ENCODE assay signal across 17 cellular contexts in the genomic region with DNA sequence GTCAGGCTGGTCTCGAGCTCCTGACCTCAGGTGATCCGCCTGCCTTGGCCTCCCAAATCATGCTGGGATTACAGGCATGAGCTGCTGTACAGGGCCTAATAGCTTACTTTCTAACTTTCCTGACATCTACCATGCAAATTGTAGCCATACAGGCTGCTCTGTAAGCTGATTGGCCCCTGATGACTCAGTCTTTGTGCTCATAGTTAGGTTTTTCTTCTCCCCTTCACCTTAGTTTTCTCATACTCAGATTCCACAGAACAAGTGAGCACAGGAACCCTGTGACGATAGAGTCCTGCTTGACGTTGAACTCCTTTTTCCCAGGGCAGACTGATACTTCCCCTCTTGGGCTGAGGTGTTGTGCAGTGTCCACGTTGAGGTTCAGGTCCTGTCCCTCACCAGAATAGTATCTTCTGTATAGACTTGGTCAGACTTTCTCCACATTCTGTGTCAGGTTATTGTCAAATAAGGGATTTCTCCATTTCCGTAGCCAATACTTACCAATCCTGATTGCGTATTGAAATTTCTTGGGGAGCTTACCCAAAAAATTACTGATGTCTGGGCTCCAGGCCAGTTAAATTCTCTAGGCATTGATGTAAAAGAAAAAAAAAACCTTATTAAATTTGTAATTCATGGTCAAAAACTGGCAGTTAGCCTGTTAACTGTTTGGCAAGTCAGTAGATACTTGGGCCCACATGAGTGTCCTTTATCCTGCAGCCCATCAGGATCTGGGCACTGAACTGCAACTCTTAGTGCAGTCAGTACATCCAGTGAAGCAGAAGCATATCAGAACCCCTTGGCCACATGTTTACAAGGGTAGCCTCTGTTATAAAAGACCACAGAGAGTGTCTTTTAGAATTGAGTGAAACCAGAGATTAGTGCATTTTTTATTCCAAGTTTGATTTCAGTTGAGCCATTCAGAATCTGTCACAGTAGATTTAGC.
DNase-seq lines count a peak whose midpoint lies in the region; ATAC-seq and TF ChIP-seq lines count a peak whose summit lies in the region.
"Had no signal": no experiment of that assay in that cellular context is flagged by ENCODE, and none has a peak within 500 bp of the region (broad histone marks: within the 10 kb centered on the region; RNA-seq: fewer than 3 reads in every experiment).

No MANE protein-coding gene starts in this region.

- H3K9ac ChIP-seq in H9 (ENCODE audit: extremely low read depth, insufficient read length, low read length), result no peak overlapping the region
- no peak overlapping the region for H3K9ac ChIP-seq in endodermal cell (ENCODE audit: extremely low read depth, low read length, poor library complexity, severe bottlenecking)
- H3K9ac ChIP-seq: BLaER1, GM23248 had no signal

- H4K91ac ChIP-seq in H9 (ENCODE audit: insufficient read length, low read depth, low read length), result no peak overlapping the region

- H3K4me1 Mint-ChIP-seq in CD4-positive, CD25-positive, alpha-beta regulatory T cell, result peaks cover 8 to 20% (median 10%) of the 10 kb centered on the region in 4 donors
- H3K4me1 Mint-ChIP-seq in H9, result peaks cover 23 to 25% of the 10 kb centered on the region in 2 experiments
- H3K4me1 Mint-ChIP-seq in endodermal cell, result peaks cover 1% of the 10 kb centered on the region
- H3K4me1 Mint-ChIP-seq in HFFc6 (ENCODE audit: low read depth), result peaks cover 16% of the 10 kb centered on the region

- no peak overlapping the region for H2BK12ac ChIP-seq in H9 (ENCODE audit: insufficient read length, low read depth, low read length)

- H4K5ac ChIP-seq in H9 (ENCODE audit: insufficient read length, low read depth, low read length), result no peak overlapping the region

- WGBS in H9 (ENCODE audit: extremely low coverage, insufficient read length, low lambda C conversion rate), result no CpG with 5 or more reads among the region's 7 CpGs
- WGBS in endodermal cell (ENCODE audit: insufficient coverage in 1 of 2, insufficient read length in 1 of 2), 2 experiments, result 93 to 95% methylated on average over 5 to 7 of the region's 7 CpGs

- H3K79me2 ChIP-seq in H9 (ENCODE audit: insufficient read depth, low read length), result no peaks in the 10 kb centered on the region; the same call in 1 of the 2 replicates

- DNase-seq in CD4-positive, CD25-positive, alpha-beta regulatory T cell, result no peak
- DNase-seq in H9, result no peak
- DNase-seq in endodermal cell, result no peak
- peak; percentile 35 for DNase-seq in medulla oblongata (ENCODE audit: extremely low spot score)
- no peak for DNase-seq in T-helper 1 cell
- no peak for DNase-seq in HFFc6
- no peak for DNase-seq in stimulated activated CD4-positive, alpha-beta T cell treated with anti-CD3 and anti-CD28 coated beads, Interleukin-12 subunit alpha, Interleukin-12 subunit beta, amount 100 ng/mL, for 4 hours
- DNase-seq: activated naive CD4-positive, alpha-beta T cell; brain microvascular endothelial cell; DND-41; GM23248; lower lobe of right lung; NCI-H146; NCI-H524; OCI-M1 had no signal

- no peak overlapping the region for H2BK20ac ChIP-seq in H9 (ENCODE audit: low read depth, low read length, poor library complexity, severe bottlenecking)

- H3K79me1 ChIP-seq in H9 (ENCODE audit: insufficient read depth, low read depth, low read length, poor library complexity, severe bottlenecking), result peaks cover 3% of the 10 kb centered on the region

- no peak overlapping the region for H3K27ac ChIP-seq in CD4-positive, CD25-positive, alpha-beta regulatory T cell (ENCODE audit: insufficient read depth, low read length, poor library complexity, severe bottlenecking)
- no peak overlapping the region for H3K27ac ChIP-seq in H9 (ENCODE audit: insufficient read length, low read depth, low read length)
- no peak overlapping the region for H3K27ac ChIP-seq in endodermal cell (ENCODE audit: low read depth, low read length)
- H3K27ac ChIP-seq: BLaER1, brain microvascular endothelial cell, GM23248, lower lobe of right lung, suprapubic skin had no signal

- H3K4ac ChIP-seq in H9 (ENCODE audit: low read depth, low read length), result no peak overlapping the region

- no peak overlapping the region for H3T11ph ChIP-seq in H9 (ENCODE audit: low read length)

- H3K9me3 Mint-ChIP-seq in CD4-positive, CD25-positive, alpha-beta regulatory T cell, result no peaks in the 10 kb centered on the region
- H3K9me3 Mint-ChIP-seq in H9 (no peaks in the 10 kb centered on the region), endodermal cell (peaks cover 29% of the 10 kb centered on the region), HFFc6 (no peaks in the 10 kb centered on the region)

- no peak for ATAC-seq in CD4-positive, CD25-positive, alpha-beta regulatory T cell (ENCODE audit: low read depth in 2 of 2)

- no peak overlapping the region for H3K23ac ChIP-seq in H9 (ENCODE audit: insufficient read length, low read depth, low read length)

- H3K36me3 Mint-ChIP-seq in CD4-positive, CD25-positive, alpha-beta regulatory T cell, result peaks cover 23% of the 10 kb centered on the region
- H3K36me3 Mint-ChIP-seq in H9 (ENCODE audit: insufficient read depth in 1 of 3, low read depth in 3 of 3) (peaks cover 19 to 50% (median 39%) of the 10 kb centered on the region in 3 experiments; a peak in 6 of 7 replicates), endodermal cell (ENCODE audit: low read depth) (peaks cover 50% of the 10 kb centered on the region), HFFc6 (ENCODE audit: low read depth) (peaks cover 21% of the 10 kb centered on the region)

- no peak overlapping the region for H3K56ac ChIP-seq in H9 (ENCODE audit: insufficient read length, low read depth, low read length)

- no peak overlapping the region for H2BK120ac ChIP-seq in H9 (ENCODE audit: low read depth, low read length, poor library complexity, severe bottlenecking)

- peak overlapping the region in 2 of 3 donors; percentile 42 to 70 for H3K27ac Mint-ChIP-seq in CD4-positive, CD25-positive, alpha-beta regulatory T cell
- H3K27ac Mint-ChIP-seq in H9 (peak overlapping the region in 2 of 3 experiments; percentile 76 to 94; a peak in 5 of 7 replicates), endodermal cell (peak overlapping the region; percentile 26), HFFc6 (no peak overlapping the region)

- H2AK5ac ChIP-seq in H9 (ENCODE audit: insufficient read length, low read length), result no peak overlapping the region

- H2BK5ac ChIP-seq in H9 (ENCODE audit: insufficient read length, low read length), result no peak overlapping the region

- no peak overlapping the region for H3K14ac ChIP-seq in H9 (ENCODE audit: insufficient read depth, low read length)

- H2BK15ac ChIP-seq in H9 (ENCODE audit: low read depth, low read length), result no peak overlapping the region

- H4K20me1 ChIP-seq in H9 (ENCODE audit: control insufficient read depth, insufficient read depth, insufficient read length), result no peaks in the 10 kb centered on the region

- H3K4me1 ChIP-seq in CD4-positive, CD25-positive, alpha-beta regulatory T cell (ENCODE audit: control insufficient read depth, insufficient read depth, low read length, poor library complexity, severe bottlenecking), result no peaks in the 10 kb centered on the region
- H3K4me1 ChIP-seq in H9 (ENCODE audit: insufficient read depth, low read length) (peaks cover 3% of the 10 kb centered on the region; the same call in 1 of the 2 replicates), endodermal cell (ENCODE audit: control insufficient read depth, insufficient read depth, low read length) (no peaks in the 10 kb centered on the region)
- H3K4me1 ChIP-seq: BLaER1, lower lobe of right lung, suprapubic skin had no signal

- no peaks in the 10 kb centered on the region for H3K23me2 ChIP-seq in H9 (ENCODE audit: insufficient read length, low read depth, low read length, poor library complexity, severe bottlenecking)

- no peak overlapping the region for H3K4me2 ChIP-seq in H9 (ENCODE audit: insufficient read depth, insufficient read length, low read length)
- H3K4me2 ChIP-seq: BLaER1 had no signal

- H3K18ac ChIP-seq in H9 (ENCODE audit: insufficient read length, low read depth, low read length), result no peak overlapping the region

- H4K8ac ChIP-seq in H9 (replicated peaks; ENCODE audit: insufficient read length, low read depth, low read length), result no peak overlapping the region

- H3K36me3 ChIP-seq in CD4-positive, CD25-positive, alpha-beta regulatory T cell (ENCODE audit: control insufficient read depth, insufficient read depth, low read length), result peaks cover 72% of the 10 kb centered on the region
- peaks cover 58% of the 10 kb centered on the region for H3K36me3 ChIP-seq in endodermal cell (ENCODE audit: control insufficient read depth, insufficient read depth, low read length)

- no peak overlapping the region for H2AFZ ChIP-seq in H9 (ENCODE audit: low read length)
- H2AFZ ChIP-seq: GM23248 had no signal

- H3K9me3 ChIP-seq in CD4-positive, CD25-positive, alpha-beta regulatory T cell (ENCODE audit: control insufficient read depth in 2 of 2, low read length in 2 of 2), result no peaks in the 10 kb centered on the region
- H3K9me3 ChIP-seq in H9 (ENCODE audit: control insufficient read depth, low read depth, low read length), result no peaks in the 10 kb centered on the region
- peaks cover 18% of the 10 kb centered on the region for H3K9me3 ChIP-seq in endodermal cell (ENCODE audit: control insufficient read depth, low read length)
- H3K9me3 ChIP-seq: BLaER1, lower lobe of right lung, suprapubic skin had no signal

- no peaks in the 10 kb centered on the region for H3K27me3 ChIP-seq in CD4-positive, CD25-positive, alpha-beta regulatory T cell (ENCODE audit: control insufficient read depth, insufficient read depth, low read length)
- H3K27me3 ChIP-seq in H9 (ENCODE audit: insufficient read depth, low read length) (no peaks in the 10 kb centered on the region), endodermal cell (ENCODE audit: control insufficient read depth, insufficient read depth, low read length, poor library complexity, severe bottlenecking) (no peaks in the 10 kb centered on the region)
- H3K27me3 ChIP-seq: BLaER1, brain microvascular endothelial cell, suprapubic skin had no signal

- H3K27me3 Mint-ChIP-seq in CD4-positive, CD25-positive, alpha-beta regulatory T cell, result no peaks in the 10 kb centered on the region
- no peaks in the 10 kb centered on the region for H3K27me3 Mint-ChIP-seq in H9 (ENCODE audit: low read depth)
- no peaks in the 10 kb centered on the region for H3K27me3 Mint-ChIP-seq in endodermal cell (ENCODE audit: insufficient read depth)
- H3K27me3 Mint-ChIP-seq in HFFc6 (ENCODE audit: insufficient read depth), result peaks cover 2% of the 10 kb centered on the region; the same call in 1 of the 2 replicates

- TF ChIP-seq CTCF in H9 (conservative IDR thresholded peaks at IDR 0.05), result no peak
- no peak for TF ChIP-seq CTCF in endodermal cell (conservative IDR thresholded peaks at IDR 0.05)
- no peak for TF ChIP-seq CTCF in HFFc6 (IDR thresholded peaks at IDR 0.05)

- no peak overlapping the region for H3K4me3 Mint-ChIP-seq in CD4-positive, CD25-positive, alpha-beta regulatory T cell
- H3K4me3 Mint-ChIP-seq in H9 (no peak overlapping the region), endodermal cell (no peak overlapping the region), HFFc6 (no peak overlapping the region)

- H3K4me3 ChIP-seq in CD4-positive, CD25-positive, alpha-beta regulatory T cell (ENCODE audit: low read depth, low read length), result no peak overlapping the region
- H3K4me3 ChIP-seq in endodermal cell (ENCODE audit: low read length), result no peak overlapping the region
- H3K4me3 ChIP-seq: BLaER1, GM23248, lower lobe of right lung, suprapubic skin had no signal
